In the genomic region with DNA sequence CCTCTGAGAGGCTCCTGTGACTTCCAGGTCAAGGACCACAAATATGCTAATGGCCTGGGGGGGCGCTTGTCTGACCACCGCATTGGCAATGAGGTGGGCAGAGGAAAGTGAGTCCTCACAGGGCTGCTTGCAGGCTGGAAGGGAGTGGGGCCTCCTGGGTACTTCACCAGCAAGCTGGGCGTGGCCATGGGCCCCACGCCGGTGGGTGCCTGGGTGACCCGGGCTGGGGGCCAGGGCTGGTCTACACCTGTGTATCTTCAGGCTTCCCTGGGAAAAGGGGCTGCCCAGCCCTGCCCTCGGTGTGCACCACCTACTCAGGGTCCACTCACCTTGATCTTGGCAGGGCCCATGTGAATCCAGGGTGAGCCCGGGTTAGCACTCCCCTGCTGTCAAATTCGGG, we compare ENCODE assay signal across 29 cellular contexts.
"Had no signal": no experiment of that assay in that cellular context is flagged by ENCODE, and none has a peak within 500 bp of the region (broad histone marks: within the 10 kb centered on the region; RNA-seq: fewer than 3 reads in every experiment).

No MANE protein-coding gene starts in this region.

- FAIRE-seq: astrocyte, bronchial epithelial cell, colon had no signal

- H3K27ac ChIP-seq: brain microvascular endothelial cell, esophagus muscularis mucosa, foreskin keratinocyte, gastrocnemius medialis had no signal

- ATAC-seq: activated CD4-positive, alpha-beta T cell treated with anti-CD3 and anti-CD28 coated beads for 36 hours; activated CD8-positive, alpha-beta memory T cell treated with anti-CD3 and anti-CD28 coated beads, Interleukin-2, amount 10 ng/mL, durations not matched to agents 7 days and 5 days; activated CD8-positive, alpha-beta T cell treated with anti-CD3 and anti-CD28 coated beads, Interleukin-2, amount 10 ng/mL, durations not matched to agents 7 days and 5 days; activated naive CD4-positive, alpha-beta T cell treated with anti-CD3 and anti-CD28 coated beads, Interleukin-2, amount 50 U/mL, for 72 hours; effector memory CD8-positive, alpha-beta T cell; foreskin keratinocyte; gastrocnemius medialis had no signal

- DNase-seq: activated CD4-positive, alpha-beta memory T cell treated with anti-CD3 and anti-CD28 coated beads for 36 hours; activated CD4-positive, alpha-beta T cell treated with anti-CD3 and anti-CD28 coated beads for 36 hours; activated CD4-positive, alpha-beta T cell treated with anti-CD3 and anti-CD28 coated beads, Interleukin-2, amount 10 ng/mL, durations not matched to agents 24 days and 14 days; activated CD4-positive, CD25-positive, alpha-beta regulatory T cell; activated CD4-positive, CD25-positive, alpha-beta regulatory T cell treated with anti-CD3 and anti-CD28 coated beads, Interleukin-2, amount 50 U/mL, for 72 hours; activated CD8-positive, alpha-beta memory T cell treated with anti-CD3 and anti-CD28 coated beads, Interleukin-2, amount 10 ng/mL, durations not matched to agents 7 days and 5 days; activated CD8-positive, alpha-beta memory T cell treated with anti-CD3 and anti-CD28 coated beads, Interleukin-2, amount 50 U/mL, for 4 hours; activated CD8-positive, alpha-beta T cell treated with anti-CD3 and anti-CD28 coated beads, Interleukin-2, amount 10 ng/mL, durations not matched to agents 7 days and 5 days; activated gamma-delta T cell; activated naive CD4-positive, alpha-beta T cell; activated naive CD4-positive, alpha-beta T cell treated with anti-CD3 and anti-CD28 coated beads, Interleukin-2, amount 10 ng/mL, durations not matched to agents 7 days and 5 days; activated naive CD8-positive, alpha-beta T cell treated with anti-CD3 and anti-CD28 coated beads, Interleukin-2, amount 10 ng/mL, durations not matched to agents 7 days and 5 days; activated T-cell treated with anti-CD3 and anti-CD28 coated beads, Interleukin-2, amount 50 U/mL, for 1 hour; activated T-cell treated with anti-CD3 and anti-CD28 coated beads, Interleukin-2, amount 50 U/mL, for 48 hours; brain microvascular endothelial cell; cortex of kidney; dermis blood vessel endothelial cell; effector CD4-positive, alpha-beta T cell; effector memory CD8-positive, alpha-beta T cell; erythroblast; foreskin keratinocyte; gastrocnemius medialis; glutamatergic neuron; T-helper 2 cell had no signal

- H3K4me3 ChIP-seq: esophagus muscularis mucosa, gastrocnemius medialis had no signal

- H3K27me3 ChIP-seq: brain microvascular endothelial cell, foreskin keratinocyte had no signal

- H3K4me1 ChIP-seq: foreskin keratinocyte, gastrocnemius medialis had no signal

- H3K36me3 ChIP-seq: brain microvascular endothelial cell, esophagus muscularis mucosa, gastrocnemius medialis had no signal

- H3K9me3 ChIP-seq: gastrocnemius medialis had no signal
